ENCODE assay signal across 7 cellular contexts in the genomic region with DNA sequence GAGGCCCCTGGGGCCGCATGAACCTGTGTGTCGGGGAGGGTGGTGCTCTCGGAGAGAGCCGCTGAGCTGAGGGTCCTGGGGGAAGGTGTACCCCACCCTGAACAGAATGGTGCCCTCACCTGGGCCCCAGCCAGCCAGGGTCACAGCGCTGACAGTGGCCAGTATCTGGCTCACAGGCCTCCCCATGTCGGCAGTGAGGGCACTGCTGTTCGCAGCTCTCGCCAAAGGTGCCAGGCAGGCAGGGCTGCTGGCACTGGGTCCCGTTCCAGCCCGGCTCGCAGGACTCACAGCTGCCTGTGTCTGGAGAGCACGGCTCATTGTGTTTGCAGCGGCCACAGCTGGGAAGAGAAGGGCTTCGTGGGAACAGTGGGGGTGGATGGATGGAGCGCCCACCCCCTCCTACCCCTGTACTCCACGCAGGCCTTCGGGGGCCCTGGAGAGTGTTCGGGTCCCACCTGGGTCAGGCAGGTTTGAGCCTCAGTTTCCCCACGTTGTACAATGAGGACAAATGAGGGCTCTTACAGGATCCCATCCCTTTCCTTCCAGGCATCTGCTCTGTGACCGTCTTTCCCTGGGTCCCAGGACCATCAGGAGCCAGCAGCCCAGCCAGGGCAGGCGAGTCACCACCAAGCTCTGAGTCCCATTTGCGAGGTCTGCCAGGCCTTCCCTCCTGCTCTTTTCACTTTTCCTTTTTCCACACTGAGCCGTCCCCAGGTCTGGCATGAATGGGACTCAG. TPM values are rescaled to one million over a fixed set of nuclear protein-coding genes. Genes with fewer than 3 reads are reported as not detected.
DNase-seq lines count a peak whose midpoint lies in the region; ATAC-seq and TF ChIP-seq lines count a peak whose summit lies in the region.
"Had no signal": no experiment of that assay in that cellular context is flagged by ENCODE, and none has a peak within 500 bp of the region (broad histone marks: within the 10 kb centered on the region; RNA-seq: fewer than 3 reads in every experiment).

No MANE protein-coding gene starts in this region.

- H3K27me3 ChIP-seq in heart left ventricle (no peaks in the 10 kb centered on the region), right atrium auricular region (no peaks in the 10 kb centered on the region), upper lobe of right lung (no peaks in the 10 kb centered on the region)

- peaks cover 5 to 16% (median 13%) of the 10 kb centered on the region in 4 donors for H3K4me1 Mint-ChIP-seq in naive thymus-derived CD8-positive, alpha-beta T cell

- no peaks in the 10 kb centered on the region for H3K9me3 ChIP-seq in heart left ventricle
- no peaks in the 10 kb centered on the region for H3K9me3 ChIP-seq in right atrium auricular region
- H3K9me3 ChIP-seq in upper lobe of right lung, result no peaks in the 10 kb centered on the region

- H3K27ac Mint-ChIP-seq in naive thymus-derived CD8-positive, alpha-beta T cell, result peak overlapping the region in 5 of 10 donors; percentile 3 to 70 (median 41)

- DNase-seq in heart left ventricle, result peak in 3 of 5 donors; percentile 52 to 69 (median 67)
- no peak for DNase-seq in right atrium auricular region (ENCODE audit: low spot score)
- peak; percentile 65 for DNase-seq in left ventricle myocardium superior
- DNase-seq in upper lobe of right lung, result peak; percentile 74
- no peak for DNase-seq in naive thymus-derived CD8-positive, alpha-beta T cell

- no peak overlapping the region for H3K4me3 Mint-ChIP-seq in naive thymus-derived CD8-positive, alpha-beta T cell
- H3K4me3 Mint-ChIP-seq: stimulated activated effector memory CD8-positive, alpha-beta T cell treated with anti-CD3 and anti-CD28 coated beads, Interleukin-12 subunit alpha, Interleukin-12 subunit beta, amount 100 ng/mL, for 72 hours had no signal

- intact Hi-C loops in heart left ventricle (cut with DNase I), result loop anchor here in 3 of 10 donors (10.0 kb wide), 2 partner anchors 156 to 376 kb away; no protein-coding TSS in a partner anchor
- intact Hi-C loops in left ventricle myocardium superior (cut with micrococcal nuclease), result no loop called here
- intact Hi-C loops in upper lobe of right lung (cut with DNase I), result no loop called here

- peak overlapping the region in 4 of 12 donors; percentile 15 to 37 (median 24) for H3K27ac ChIP-seq in heart left ventricle
- H3K27ac ChIP-seq in right atrium auricular region, result no peak overlapping the region
- peak overlapping the region; percentile 9 for H3K27ac ChIP-seq in upper lobe of right lung

- peaks cover 0 to 2% (median 0%) of the 10 kb centered on the region in 9 donors for H3K9me3 Mint-ChIP-seq in naive thymus-derived CD8-positive, alpha-beta T cell
- H3K9me3 Mint-ChIP-seq: stimulated activated effector memory CD8-positive, alpha-beta T cell treated with anti-CD3 and anti-CD28 coated beads, Interleukin-12 subunit alpha, Interleukin-12 subunit beta, amount 100 ng/mL, for 72 hours had no signal

- no peaks in the 10 kb centered on the region for H3K36me3 Mint-ChIP-seq in naive thymus-derived CD8-positive, alpha-beta T cell

- H3K4me3 ChIP-seq in heart left ventricle, result no peak overlapping the region
- no peak overlapping the region for H3K4me3 ChIP-seq in right atrium auricular region
- H3K4me3 ChIP-seq in upper lobe of right lung, result no peak overlapping the region

- no peak for TF ChIP-seq POLR2A in heart left ventricle (IDR thresholded peaks at IDR 0.05)

- ATAC-seq in heart left ventricle (peak; percentile 16 to 49 (median 38)), left ventricle myocardium superior (peak; percentile 50), upper lobe of right lung (no peak), HG02981 (IDR thresholded peaks at IDR 0.05; ENCODE audit: unreplicated experiment) (no peak)
- no peak for ATAC-seq in naive thymus-derived CD8-positive, alpha-beta T cell
- ATAC-seq: stimulated activated effector memory CD8-positive, alpha-beta T cell treated with anti-CD3 and anti-CD28 coated beads, Interleukin-12 subunit alpha, Interleukin-12 subunit beta, amount 100 ng/mL, for 72 hours had no signal

- no peak for TF ChIP-seq CTCF in heart left ventricle (IDR thresholded peaks at IDR 0.05)
- no peak for TF ChIP-seq CTCF in right atrium auricular region (IDR thresholded peaks at IDR 0.05)
- TF ChIP-seq CTCF in upper lobe of right lung (IDR thresholded peaks at IDR 0.05), result no peak

- WGBS in heart left ventricle, 4 donors, result 63 to 81% (median 75%) methylated on average over 18 to 23 of the region's 23 CpGs

- no peaks in the 10 kb centered on the region for H3K27me3 Mint-ChIP-seq in naive thymus-derived CD8-positive, alpha-beta T cell

- H3K4me1 ChIP-seq in heart left ventricle (peaks cover 0 to 39% (median 16%) of the 10 kb centered on the region in 12 donors), right atrium auricular region (peaks cover 0 to 21% of the 10 kb centered on the region in 2 donors), upper lobe of right lung (peaks cover 22% of the 10 kb centered on the region)

- H3K36me3 ChIP-seq in heart left ventricle (peaks cover 0 to 38% (median 30%) of the 10 kb centered on the region in 9 donors), right atrium auricular region (peaks cover 4% of the 10 kb centered on the region), upper lobe of right lung (peaks cover 18% of the 10 kb centered on the region)

- POLR2A ChIA-PET in naive thymus-derived CD8-positive, alpha-beta T cell (lab: Charles Lee), result interaction anchor here (2.6 kb wide), 1 partner anchor 11 kb away, joined by 11 read pairs; a partner anchor contains a TSS

RNA-seq across cellular contexts. Expression of a gene that starts 5.0 kb away (rescaled TPM):
- total RNA-seq in heart left ventricle (10 to 100 TPM in 7 of 9 donors, 1 to 10 TPM in 2; 7.4 to 25.9 (median 12.9) TPM), right atrium auricular region (10 to 100 TPM in 1 of 2 donors, 1 to 10 TPM in 1; 8.6 to 14.8 TPM), left ventricle myocardium superior (13.1 TPM), upper lobe of right lung (48.5 TPM)
- polyA plus RNA-seq in heart left ventricle, result 1 to 10 TPM; 9.0 to 9.1 TPM
- total RNA-seq in naive thymus-derived CD8-positive, alpha-beta T cell, result 1 to 10 TPM in 1 of 2 experiments, under 1 TPM in 1; 0.63 to 1.3 TPM
- under 1 TPM in 1 of 3 donors, not detected in 2; 0.25 TPM for polyA plus RNA-seq in naive thymus-derived CD8-positive, alpha-beta T cell

RNA-seq across cellular contexts. Expression of a gene that starts 9.2 kb away (rescaled TPM):
- total RNA-seq in heart left ventricle (100 to 1,000 TPM in 2 of 9 donors, 10 to 100 TPM in 7; 41.9 to 130 (median 60.1) TPM), right atrium auricular region (10 to 100 TPM; 38.6 to 60.7 TPM), left ventricle myocardium superior (81.4 TPM), upper lobe of right lung (39.5 TPM)
- 100 to 1,000 TPM in 1 of 2 donors, 10 to 100 TPM in 1; 37.6 to 124 TPM for polyA plus RNA-seq in heart left ventricle
- 1 to 10 TPM; 1.4 to 1.7 TPM for total RNA-seq in naive thymus-derived CD8-positive, alpha-beta T cell
- polyA plus RNA-seq in naive thymus-derived CD8-positive, alpha-beta T cell, result 1 to 10 TPM; 3.4 to 4.0 (median 3.4) TPM

RNA-seq across cellular contexts. Expression of a gene that starts 11.9 kb away (rescaled TPM):
- total RNA-seq in heart left ventricle, result 10 to 100 TPM in 3 of 9 donors, 1 to 10 TPM in 6; 4.1 to 29.1 (median 7.1) TPM
- polyA plus RNA-seq in heart left ventricle, result 1 to 10 TPM; 1.4 to 6.8 TPM
- total RNA-seq in right atrium auricular region, result 1 to 10 TPM; 3.6 to 9.8 TPM
- 3.1 TPM for total RNA-seq in left ventricle myocardium superior
- total RNA-seq in upper lobe of right lung, result 39.9 TPM
- 10 to 100 TPM; 20.7 to 20.8 TPM for total RNA-seq in naive thymus-derived CD8-positive, alpha-beta T cell
- 1 to 10 TPM; 1.2 to 2.0 (median 1.5) TPM for polyA plus RNA-seq in naive thymus-derived CD8-positive, alpha-beta T cell

RNA-seq across cellular contexts. Expression of a gene that starts 44.2 kb away (rescaled TPM):
- total RNA-seq in heart left ventricle (100 to 1,000 TPM; 119 to 195 (median 174) TPM), right atrium auricular region (100 to 1,000 TPM in 1 of 2 donors, 10 to 100 TPM in 1; 90.1 to 144 TPM), left ventricle myocardium superior (135 TPM), upper lobe of right lung (263 TPM)
- polyA plus RNA-seq in heart left ventricle, result 10 to 100 TPM; 70.1 to 98.1 TPM
- total RNA-seq in naive thymus-derived CD8-positive, alpha-beta T cell, result 100 to 1,000 TPM; 523 to 532 TPM
- polyA plus RNA-seq in naive thymus-derived CD8-positive, alpha-beta T cell, result 100 to 1,000 TPM; 133 to 227 (median 176) TPM

Comparison
In these comparisons a context has a peak if more than half of its experiments do, and no peak if none do; other contexts are left out.
1. DNase-seq: peak in heart left ventricle (3 of 5), left ventricle myocardium superior (single experiment) and upper lobe of right lung (single experiment); none in right atrium auricular region (single experiment) and naive thymus-derived CD8-positive, alpha-beta T cell (0 of 10).
2. ATAC-seq: peak in heart left ventricle (4 of 4) and left ventricle myocardium superior (single experiment); none in upper lobe of right lung (single experiment), naive thymus-derived CD8-positive, alpha-beta T cell (0 of 2) and HG02981 (single experiment).
3. RNA of a gene that starts 9.2 kb away (total RNA-seq): 81.4 TPM in left ventricle myocardium superior (single experiment), 38.6 to 60.7 TPM in right atrium auricular region, 41.9 to 130 TPM in heart left ventricle and 39.5 TPM in upper lobe of right lung (single experiment); 1.4 to 1.7 TPM in naive thymus-derived CD8-positive, alpha-beta T cell; every median in the first group is over 10 times any median in the second.